ENCODE assay signal across 8 cellular contexts in the genomic region with DNA sequence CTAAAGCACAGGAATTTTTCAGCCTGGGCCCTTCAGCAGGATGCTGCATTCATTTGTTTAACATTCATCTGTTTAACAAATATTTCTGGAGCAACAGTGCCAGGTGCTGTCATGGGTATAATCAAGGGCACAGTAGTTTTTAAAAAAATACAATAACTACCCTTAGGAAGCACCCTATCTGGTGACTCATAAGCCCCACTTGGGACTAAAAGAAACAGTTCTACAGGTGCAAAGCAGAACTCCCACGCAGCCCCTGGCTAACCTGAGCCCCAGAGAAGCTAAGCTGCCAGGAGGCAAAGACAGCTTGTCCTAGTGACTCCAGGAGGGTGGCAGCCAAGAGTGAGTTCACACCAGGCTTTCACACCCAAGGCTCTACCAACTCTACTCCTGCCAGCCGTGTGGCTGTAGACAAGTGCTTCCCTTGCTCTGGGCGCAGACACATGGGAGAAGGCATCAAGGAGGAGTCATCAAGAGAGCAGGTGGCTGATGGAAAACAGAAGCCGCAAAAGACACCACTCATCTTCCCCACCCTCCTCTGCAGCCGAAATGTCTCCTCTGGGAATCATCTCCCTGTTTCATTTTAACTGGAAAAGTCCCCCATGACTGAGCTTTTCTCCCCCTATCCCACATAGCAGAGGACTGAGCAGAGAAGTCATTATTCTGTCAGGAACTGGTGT. TPM values are rescaled to one million over a fixed set of nuclear protein-coding genes. Genes with fewer than 3 reads are reported as not detected.
DNase-seq lines count a peak whose midpoint lies in the region; ATAC-seq and TF ChIP-seq lines count a peak whose summit lies in the region.

No MANE protein-coding gene starts in this region.

- POLR2A ChIA-PET in CD4-positive, alpha-beta T cell (lab: Charles Lee), result no interaction called here

- no peak overlapping the region for H3K4me3 Mint-ChIP-seq in CD4-positive, alpha-beta T cell

- peak; percentile 32 for DNase-seq in NCI-H748 (lab: John Stamatoyannopoulos, UW; ENCODE audit: unreplicated experiment)
- no peak for DNase-seq in NCI-H748 treated with DMSO at 0.1 percent for 48 hours (lab: John Stamatoyannopoulos, UW)
- DNase-seq in NCI-H526 (lab: John Stamatoyannopoulos, UW), result peak; percentile 98
- peak; percentile 74 for DNase-seq in globus pallidus (ENCODE audit: low spot score)
- peak; percentile 21 for DNase-seq in stimulated activated naive CD8-positive, alpha-beta T cell treated with anti-CD3 and anti-CD28 coated beads, Interleukin-15, Interleukin-2, amounts not matched to agents 100 U/mL and 50 U/mL, for 24 hours
- DNase-seq in CD4-positive, alpha-beta T cell, result no peak
- no peak for DNase-seq in COLO829 (ENCODE audit: low spot score)

- ATAC-seq in stimulated activated naive CD8-positive, alpha-beta T cell treated with anti-CD3 and anti-CD28 coated beads, Interleukin-15, Interleukin-2, amounts not matched to agents 100 U/mL and 50 U/mL, for 24 hours, result peak; percentile 55
- no peak for ATAC-seq in CD4-positive, alpha-beta T cell (ENCODE audit: poor library complexity)
- no peak for ATAC-seq in GM19351 (IDR thresholded peaks at IDR 0.05; ENCODE audit: unreplicated experiment)

- peaks cover 4% of the 10 kb centered on the region for H3K4me1 Mint-ChIP-seq in CD4-positive, alpha-beta T cell (ENCODE audit: low read depth)

- intact Hi-C loops in CD4-positive, alpha-beta T cell (cut with DNase I, micrococcal nuclease), result no loop called here

- no peaks in the 10 kb centered on the region for H3K9me3 ChIP-seq in CD4-positive, alpha-beta T cell (ENCODE audit: control insufficient read depth, low read length)

- H3K27me3 ChIP-seq in CD4-positive, alpha-beta T cell (ENCODE audit: control insufficient read depth, insufficient read depth, low read length), result no peaks in the 10 kb centered on the region

- no peak for TF ChIP-seq CTCF in CD4-positive, alpha-beta T cell (IDR thresholded peaks at IDR 0.05)

- H3K27ac ChIP-seq in CD4-positive, alpha-beta T cell (ENCODE audit: low read depth, low read length), result no peak overlapping the region

- peaks cover 20% of the 10 kb centered on the region for H3K27me3 Mint-ChIP-seq in CD4-positive, alpha-beta T cell

- H3K9me3 Mint-ChIP-seq in CD4-positive, alpha-beta T cell, result no peaks in the 10 kb centered on the region

- H3K27ac Mint-ChIP-seq in CD4-positive, alpha-beta T cell, result no peak overlapping the region

- CTCF ChIA-PET in CD4-positive, alpha-beta T cell (lab: Charles Lee), result interaction anchor here (0.7 kb wide), 1 partner anchor 12 kb away, joined by 3 read pairs; no protein-coding TSS in a partner anchor

- H3K36me3 Mint-ChIP-seq in CD4-positive, alpha-beta T cell (ENCODE audit: low read depth), result no peaks in the 10 kb centered on the region

RNA-seq across cellular contexts. Expression of a gene that starts 14.4 kb away (rescaled TPM):
- 1 to 10 TPM in 1 of 2 experiments, under 1 TPM in 1; 0.41 to 1.0 TPM for total RNA-seq in CD4-positive, alpha-beta T cell

RNA-seq across cellular contexts. Expression of a gene that starts 47.3 kb away (rescaled TPM):
- total RNA-seq in CD4-positive, alpha-beta T cell, result 10 to 100 TPM; 41.6 to 41.7 TPM

Comparison
In these comparisons a context has a peak if more than half of its experiments do, and no peak if none do; other contexts are left out.
1. DNase-seq: peak in NCI-H748 (single experiment), NCI-H526 (2 of 2), globus pallidus (single experiment) and stimulated activated naive CD8-positive, alpha-beta T cell treated with anti-CD3 and anti-CD28 coated beads, Interleukin-15, Interleukin-2, amounts not matched to agents 100 U/mL and 50 U/mL, for 24 hours (single experiment); none in NCI-H748 treated with DMSO at 0.1 percent for 48 hours (single experiment), CD4-positive, alpha-beta T cell (0 of 10) and COLO829 (single experiment).